11 cellular contexts compared by ENCODE assay signal in genomic region chr9:125536184-125537152, GRCh38.
A peak's percentile ranks its signal among the peaks of the same experiment; 100 is the strongest.
DNase-seq lines count a peak whose midpoint lies in the region; ATAC-seq and TF ChIP-seq lines count a peak whose summit lies in the region.
"Had no signal": no experiment of that assay in that cellular context is flagged by ENCODE, and none has a peak within 500 bp of the region (broad histone marks: within the 10 kb centered on the region; RNA-seq: fewer than 3 reads in every experiment).

No MANE protein-coding gene starts in this region.

- peak; percentile 54; the same call in 1 of the 2 replicates for TF ChIP-seq EP300 in Ishikawa (IDR thresholded peaks at IDR 0.05; ENCODE audit: borderline replicate concordance)

- no peak overlapping the region for H3K4me3 Mint-ChIP-seq in stimulated activated memory B cell treated with anti-CD40 and anti-IgM and Interleukin-4, amounts not matched to agents 10 μg/mL and 1 μg/mL and 100 μg/mL, for 72 hours
- H3K4me3 Mint-ChIP-seq: activated naive CD8-positive, alpha-beta T cell treated with anti-CD3 and anti-CD28 coated beads, Interleukin-2, amount 10 ng/mL, durations not matched to agents 7 days and 5 days; activated T-cell treated with anti-CD3 and anti-CD28 coated beads, Interleukin-2, amount 50 U/mL, for 4 hours; CD4-positive, CD25-positive, alpha-beta regulatory T cell had no signal

- H3K27ac ChIP-seq in VCaP = peak overlapping the region; percentile 75; the same call in 1 of the 2 replicates

- peaks cover 33% of the 10 kb centered on the region for H3K36me3 Mint-ChIP-seq in stimulated activated memory B cell treated with anti-CD40 and anti-IgM and Interleukin-4, amounts not matched to agents 10 μg/mL and 1 μg/mL and 100 μg/mL, for 72 hours

- DNase-seq in EL (peak; percentile 57), kidney tubule cell (ENCODE audit: low spot score) (peak; percentile 58)
- DNase-seq: activated CD4-positive, alpha-beta T cell treated with anti-CD3 and anti-CD28 coated beads for 48 hours; activated naive CD8-positive, alpha-beta T cell treated with anti-CD3 and anti-CD28 coated beads, Interleukin-2, amount 10 ng/mL, durations not matched to agents 7 days and 5 days; activated T-cell treated with anti-CD3 and anti-CD28 coated beads, Interleukin-2, amount 50 U/mL, for 4 hours; CD4-positive, CD25-positive, alpha-beta regulatory T cell had no signal

- H3K27me3 Mint-ChIP-seq in stimulated activated memory B cell treated with anti-CD40 and anti-IgM and Interleukin-4, amounts not matched to agents 10 μg/mL and 1 μg/mL and 100 μg/mL, for 72 hours = no peaks in the 10 kb centered on the region
- H3K27me3 Mint-ChIP-seq: activated naive CD8-positive, alpha-beta T cell treated with anti-CD3 and anti-CD28 coated beads, Interleukin-2, amount 10 ng/mL, durations not matched to agents 7 days and 5 days; CD4-positive, CD25-positive, alpha-beta regulatory T cell had no signal

- H3K4me1 Mint-ChIP-seq in stimulated activated memory B cell treated with anti-CD40 and anti-IgM and Interleukin-4, amounts not matched to agents 10 μg/mL and 1 μg/mL and 100 μg/mL, for 72 hours = peaks cover 14% of the 10 kb centered on the region

- TF ChIP-seq RAD21 in Ishikawa (IDR thresholded peaks at IDR 0.05; ENCODE audit: low read depth) = no peak

- no peak overlapping the region for H3K27ac Mint-ChIP-seq in stimulated activated memory B cell treated with anti-CD40 and anti-IgM and Interleukin-4, amounts not matched to agents 10 μg/mL and 1 μg/mL and 100 μg/mL, for 72 hours
- H3K27ac Mint-ChIP-seq: activated naive CD8-positive, alpha-beta T cell treated with anti-CD3 and anti-CD28 coated beads, Interleukin-2, amount 10 ng/mL, durations not matched to agents 7 days and 5 days; CD4-positive, CD25-positive, alpha-beta regulatory T cell had no signal

- no peaks in the 10 kb centered on the region for H3K9me3 Mint-ChIP-seq in stimulated activated memory B cell treated with anti-CD40 and anti-IgM and Interleukin-4, amounts not matched to agents 10 μg/mL and 1 μg/mL and 100 μg/mL, for 72 hours
- H3K9me3 Mint-ChIP-seq: activated naive CD8-positive, alpha-beta T cell treated with anti-CD3 and anti-CD28 coated beads, Interleukin-2, amount 10 ng/mL, durations not matched to agents 7 days and 5 days; activated T-cell treated with anti-CD3 and anti-CD28 coated beads, Interleukin-2, amount 50 U/mL, for 4 hours; CD4-positive, CD25-positive, alpha-beta regulatory T cell had no signal

- ATAC-seq in HG02678 (IDR thresholded peaks at IDR 0.05; ENCODE audit: unreplicated experiment) (no peak), GM18870 (IDR thresholded peaks at IDR 0.05; ENCODE audit: unreplicated experiment) (no peak)
- no peak for ATAC-seq in stimulated activated memory B cell treated with anti-CD40 and anti-IgM and Interleukin-4, amounts not matched to agents 10 μg/mL and 1 μg/mL and 100 μg/mL, for 72 hours
- ATAC-seq: activated T-cell treated with anti-CD3 and anti-CD28 coated beads, Interleukin-2, amount 50 U/mL, for 4 hours had no signal

- no peak for TF ChIP-seq CTCF in VCaP (conservative IDR thresholded peaks at IDR 0.05)

TF ChIP-seq in Ishikawa, 13 proteins besides CTCF, POLR2A, EP300 and RAD21:
- TF ChIP-seq NFIC (IDR thresholded peaks at IDR 0.05) (peak; percentile 84), FOXM1 (IDR thresholded peaks at IDR 0.05; ENCODE audit: borderline replicate concordance, low read depth) (no peak), CEBPB (IDR thresholded peaks at IDR 0.05) (peak; percentile 96), TEAD4 (IDR thresholded peaks at IDR 0.05) (0 out of 2 replicates have a peak, but pooled peaks have one; percentile 42), TAF1 (IDR thresholded peaks at IDR 0.05; ENCODE audit: low read depth) (no peak), TCF12 (IDR thresholded peaks at IDR 0.05; ENCODE audit: low read depth) (0 out of 2 replicates have a peak, but pooled peaks have one; percentile 17)
